ENCODE assay signal across 10 cellular contexts in the genomic region with DNA sequence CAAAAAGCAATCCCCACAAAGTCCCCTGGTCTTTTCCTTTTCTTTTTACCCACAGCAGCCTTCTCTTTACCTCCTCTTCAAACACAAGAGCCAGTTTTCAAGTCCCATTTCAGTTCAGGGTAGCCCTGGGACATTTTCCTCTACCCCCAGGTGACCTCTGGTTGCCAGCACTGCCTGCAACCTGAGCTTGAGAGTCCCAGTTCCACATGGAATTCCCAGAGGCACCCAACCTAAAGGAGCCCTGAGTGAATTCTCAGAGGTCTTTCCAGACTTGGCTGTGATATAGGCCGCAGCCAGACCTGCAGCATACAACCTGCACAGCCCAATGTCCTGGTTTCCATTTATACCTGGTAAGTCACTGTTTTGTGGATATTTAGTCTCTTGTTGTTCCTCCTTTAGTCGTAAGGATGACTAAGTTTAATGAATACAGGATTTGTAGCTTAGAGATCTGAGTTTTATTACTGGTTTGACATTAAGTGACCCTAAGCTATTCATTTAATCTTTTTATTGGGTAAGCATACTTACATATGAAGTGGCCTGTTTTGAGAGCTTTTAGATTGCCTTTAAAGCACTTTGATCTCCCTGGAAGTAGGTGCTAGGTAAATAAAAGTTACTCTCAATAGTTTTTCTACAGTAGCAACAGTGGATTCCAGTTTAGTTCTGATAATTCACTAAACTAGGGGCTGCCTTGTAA.
DNase-seq lines count a peak whose midpoint lies in the region; ATAC-seq and TF ChIP-seq lines count a peak whose summit lies in the region.
"Had no signal": no experiment of that assay in that cellular context is flagged by ENCODE, and none has a peak within 500 bp of the region (broad histone marks: within the 10 kb centered on the region; RNA-seq: fewer than 3 reads in every experiment).

No MANE protein-coding gene starts in this region.

- no peaks in the 10 kb centered on the region for H3K79me2 ChIP-seq in H9 (ENCODE audit: insufficient read depth, low read length)

- H2AFZ ChIP-seq in H9 (ENCODE audit: low read length), result no peak overlapping the region

- H3K56ac ChIP-seq in H9 (ENCODE audit: insufficient read length, low read depth, low read length), result no peak overlapping the region

- H4K20me1 ChIP-seq in H9 (ENCODE audit: control insufficient read depth, insufficient read depth, insufficient read length), result no peaks in the 10 kb centered on the region

- H3K27me3 ChIP-seq in sigmoid colon (no peaks in the 10 kb centered on the region), H9 (ENCODE audit: insufficient read depth, low read length) (no peaks in the 10 kb centered on the region)
- H3K27me3 ChIP-seq: pancreas had no signal

- no peak overlapping the region for H2AK5ac ChIP-seq in H9 (ENCODE audit: insufficient read length, low read length)

- no peak overlapping the region for H3K9ac ChIP-seq in H9 (ENCODE audit: extremely low read depth, insufficient read length, low read length)

- no peak for TF ChIP-seq EP300 in sigmoid colon (IDR thresholded peaks at IDR 0.05)

- no peak overlapping the region for H4K8ac ChIP-seq in H9 (replicated peaks; ENCODE audit: insufficient read length, low read depth, low read length)

- no peaks in the 10 kb centered on the region for H3K79me1 ChIP-seq in H9 (ENCODE audit: insufficient read depth, low read depth, low read length, poor library complexity, severe bottlenecking)

- H2BK12ac ChIP-seq in H9 (ENCODE audit: insufficient read length, low read depth, low read length), result no peak overlapping the region

- no peaks in the 10 kb centered on the region for H3K27me3 Mint-ChIP-seq in H9 (ENCODE audit: low read depth)
- H3K27me3 Mint-ChIP-seq in activated T-cell treated with anti-CD3 and anti-CD28 coated beads, Interleukin-2, amount 50 U/mL, for 72 hours (ENCODE audit: low read depth), result no peaks in the 10 kb centered on the region

- H3K23me2 ChIP-seq in H9 (ENCODE audit: insufficient read length, low read depth, low read length, poor library complexity, severe bottlenecking), result no peaks in the 10 kb centered on the region

- H3K4me1 ChIP-seq in sigmoid colon (peaks cover 0 to 54% (median 46%) of the 10 kb centered on the region in 4 donors), H9 (ENCODE audit: insufficient read depth, low read length) (no peaks in the 10 kb centered on the region)

- no peak overlapping the region for H2BK5ac ChIP-seq in H9 (ENCODE audit: insufficient read length, low read length)

- WGBS in sigmoid colon, 2 donors, result 16 to 70% methylated on average over 2 of the region's 2 CpGs
- WGBS in H9 (ENCODE audit: extremely low coverage, insufficient read length, low lambda C conversion rate), result no CpG with 5 or more reads among the region's 2 CpGs

- no peak overlapping the region for H3K4ac ChIP-seq in H9 (ENCODE audit: low read depth, low read length)

- TF ChIP-seq POLR2A in sigmoid colon (IDR thresholded peaks at IDR 0.05), result no peak

- H3K4me3 ChIP-seq in fibroblast of pulmonary artery (replicated peaks; ENCODE audit: low read depth, low read length) (no peak overlapping the region), sigmoid colon (no peak overlapping the region)
- H3K4me3 ChIP-seq: pancreas had no signal

- peak overlapping the region; percentile 51 to 84 (median 72) for H3K27ac ChIP-seq in sigmoid colon
- no peak overlapping the region for H3K27ac ChIP-seq in H9 (ENCODE audit: insufficient read length, low read depth, low read length)
- H3K27ac ChIP-seq: VCaP had no signal

- no peak for ATAC-seq in activated T-cell treated with anti-CD3 and anti-CD28 coated beads, Interleukin-2, amount 50 U/mL, for 72 hours (replicated peaks in 1 of 2)

- H2BK120ac ChIP-seq in H9 (ENCODE audit: low read depth, low read length, poor library complexity, severe bottlenecking), result no peak overlapping the region

- H3K9me3 Mint-ChIP-seq in H9, result no peaks in the 10 kb centered on the region
- no peaks in the 10 kb centered on the region for H3K9me3 Mint-ChIP-seq in activated T-cell treated with anti-CD3 and anti-CD28 coated beads, Interleukin-2, amount 50 U/mL, for 72 hours

- H2BK15ac ChIP-seq in H9 (ENCODE audit: low read depth, low read length), result no peak overlapping the region

- no peak overlapping the region for H3K23ac ChIP-seq in H9 (ENCODE audit: insufficient read length, low read depth, low read length)

- peaks cover 0 to 14% (median 12%) of the 10 kb centered on the region in 3 experiments; a peak in 5 of 7 replicates for H3K36me3 Mint-ChIP-seq in H9 (ENCODE audit: insufficient read depth in 1 of 3, low read depth in 3 of 3)
- H3K36me3 Mint-ChIP-seq in activated T-cell treated with anti-CD3 and anti-CD28 coated beads, Interleukin-2, amount 50 U/mL, for 72 hours (ENCODE audit: insufficient read depth in 2 of 2), result peaks cover 1% of the 10 kb centered on the region in 2 donors

- no peaks in the 10 kb centered on the region for H3K9me3 ChIP-seq in sigmoid colon
- H3K9me3 ChIP-seq in H9 (ENCODE audit: control insufficient read depth, low read depth, low read length), result no peaks in the 10 kb centered on the region
- H3K9me3 ChIP-seq: pancreas had no signal

- peaks cover 0 to 7% (median 0%) of the 10 kb centered on the region in 4 donors for H3K36me3 ChIP-seq in sigmoid colon
- H3K36me3 ChIP-seq: pancreas had no signal

- H3T11ph ChIP-seq in H9 (ENCODE audit: low read length), result no peak overlapping the region

- TF ChIP-seq CTCF in fibroblast of pulmonary artery (IDR thresholded peaks at IDR 0.05; ENCODE audit: low read length, missing control alignments) (no peak), sigmoid colon (IDR thresholded peaks at IDR 0.05) (no peak), H9 (conservative IDR thresholded peaks at IDR 0.05) (no peak)

- H3K4me1 Mint-ChIP-seq in H9, result no peaks in the 10 kb centered on the region
- H3K4me1 Mint-ChIP-seq in activated T-cell treated with anti-CD3 and anti-CD28 coated beads, Interleukin-2, amount 50 U/mL, for 72 hours (ENCODE audit: low read depth), result peaks cover 8% of the 10 kb centered on the region

- no peak overlapping the region for H2BK20ac ChIP-seq in H9 (ENCODE audit: low read depth, low read length, poor library complexity, severe bottlenecking)

- H4K91ac ChIP-seq in H9 (ENCODE audit: insufficient read length, low read depth, low read length), result no peak overlapping the region

- no peak overlapping the region for H3K4me2 ChIP-seq in H9 (ENCODE audit: insufficient read depth, insufficient read length, low read length)

- intact Hi-C loops in sigmoid colon (cut with DNase I), result loop anchor here (5.0 kb wide), 1 partner anchor 85 kb away; no protein-coding TSS in a partner anchor

- H3K18ac ChIP-seq in H9 (ENCODE audit: insufficient read length, low read depth, low read length), result no peak overlapping the region

- DNase-seq in GM03348 (ENCODE audit: low spot score) (peak; percentile 27), NCI-H510A treated with DMSO at 0.1 percent for 48 hours (lab: John Stamatoyannopoulos, UW) (peak; percentile 91), fibroblast of pulmonary artery (ENCODE audit: low read depth) (peak; percentile 10), sigmoid colon (no peak), GF-D8 (lab: John Stamatoyannopoulos, UW) (no peak), H9 (no peak)
- DNase-seq in central memory CD4-positive, alpha-beta T cell, result no peak
- DNase-seq in activated T-cell treated with anti-CD3 and anti-CD28 coated beads, Interleukin-2, amount 50 U/mL, for 72 hours, result no peak
- DNase-seq: pancreas had no signal

- peak overlapping the region in 1 of 3 experiments; percentile 2; a peak in 3 of 7 replicates for H3K27ac Mint-ChIP-seq in H9
- H3K27ac Mint-ChIP-seq in activated T-cell treated with anti-CD3 and anti-CD28 coated beads, Interleukin-2, amount 50 U/mL, for 72 hours, result no peak overlapping the region

- H3K14ac ChIP-seq in H9 (ENCODE audit: insufficient read depth, low read length), result no peak overlapping the region

- H3K4me3 Mint-ChIP-seq in H9, result no peak overlapping the region
- no peak overlapping the region for H3K4me3 Mint-ChIP-seq in activated T-cell treated with anti-CD3 and anti-CD28 coated beads, Interleukin-2, amount 50 U/mL, for 72 hours

- H4K5ac ChIP-seq in H9 (ENCODE audit: insufficient read length, low read depth, low read length), result no peak overlapping the region

Comparison
In these comparisons a context has a peak if more than half of its experiments do, and no peak if none do; other contexts are left out.
1. DNase-seq: peak in GM03348 (single experiment), NCI-H510A treated with DMSO at 0.1 percent for 48 hours (single experiment) and fibroblast of pulmonary artery (single experiment); none in sigmoid colon (single experiment), GF-D8 (single experiment), H9 (single experiment), central memory CD4-positive, alpha-beta T cell (single experiment) and activated T-cell treated with anti-CD3 and anti-CD28 coated beads, Interleukin-2, amount 50 U/mL, for 72 hours (0 of 2).